ENCODE assay signal across 23 cellular contexts in the genomic region with DNA sequence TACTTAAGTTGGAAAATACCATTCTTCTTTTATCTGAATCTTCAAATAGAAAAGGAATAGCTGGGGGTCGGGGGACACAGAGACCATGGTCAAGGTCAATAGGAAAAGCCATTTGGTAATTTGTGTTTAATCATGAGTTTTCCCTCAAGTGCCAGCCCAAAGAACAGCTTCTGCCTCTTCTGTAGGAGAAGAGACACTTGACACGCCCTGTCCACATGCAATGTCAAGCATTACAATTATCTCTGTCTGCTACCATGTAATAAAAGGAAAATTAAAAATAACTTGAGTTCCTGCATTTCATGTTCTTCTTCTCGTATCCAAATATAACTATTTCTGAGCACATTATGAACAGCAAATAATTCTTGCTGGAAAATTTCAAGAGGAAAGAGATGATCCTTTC.
"Had no signal": no experiment of that assay in that cellular context is flagged by ENCODE, and none has a peak within 500 bp of the region (broad histone marks: within the 10 kb centered on the region; RNA-seq: fewer than 3 reads in every experiment).

No MANE protein-coding gene starts in this region.

- ATAC-seq: foreskin keratinocyte; gastroesophageal sphincter; heart left ventricle; left lobe of liver; mucosa of descending colon; naive thymus-derived CD8-positive, alpha-beta T cell; stimulated activated naive B cell treated with anti-CD40 and anti-IgM and Interleukin-4, amounts not matched to agents 10 μg/mL and 1 μg/mL and 100 μg/mL, for 72 hours; upper lobe of right lung had no signal

- DNase-seq: colonic mucosa; effector CD8-positive, alpha-beta T cell; foreskin keratinocyte; heart left ventricle; kidney; mucosa of descending colon; naive thymus-derived CD8-positive, alpha-beta T cell; nephron progenitor cell; sigmoid colon; spleen; stimulated activated naive B cell treated with anti-CD40 and anti-IgM and Interleukin-4, amounts not matched to agents 10 μg/mL and 1 μg/mL and 100 μg/mL, for 72 hours; transverse colon; upper lobe of right lung; uterus had no signal

- H3K27ac ChIP-seq: colonic mucosa, esophagus muscularis mucosa, foreskin keratinocyte, gastroesophageal sphincter, heart left ventricle, hepatocyte, prostate gland, right atrium auricular region, sigmoid colon, skin epidermis, spleen, suprapubic skin, transverse colon, upper lobe of right lung, uterus had no signal

- H3K36me3 ChIP-seq: colonic mucosa, esophagus muscularis mucosa, gastroesophageal sphincter, heart left ventricle, prostate gland, right atrium auricular region, sigmoid colon, spleen, suprapubic skin, transverse colon, upper lobe of right lung, uterus had no signal

- H3K4me1 ChIP-seq: colonic mucosa, esophagus muscularis mucosa, gastroesophageal sphincter, heart left ventricle, prostate gland, right atrium auricular region, sigmoid colon, spleen, suprapubic skin, upper lobe of right lung, uterus had no signal

- H3K9me3 ChIP-seq: colonic mucosa, esophagus muscularis mucosa, gastroesophageal sphincter, heart left ventricle, prostate gland, right atrium auricular region, sigmoid colon, suprapubic skin, transverse colon, upper lobe of right lung, uterus had no signal

- H3K4me3 ChIP-seq: colonic mucosa, esophagus muscularis mucosa, gastroesophageal sphincter, heart left ventricle, hepatocyte, lung, mucosa of descending colon, prostate gland, right atrium auricular region, sigmoid colon, skin epidermis, spleen, suprapubic skin, transverse colon, upper lobe of right lung, uterus had no signal

- H3K27me3 ChIP-seq: colonic mucosa, esophagus muscularis mucosa, foreskin keratinocyte, gastroesophageal sphincter, heart left ventricle, hepatocyte, right atrium auricular region, sigmoid colon, spleen, suprapubic skin, transverse colon, upper lobe of right lung, uterus had no signal
